20 cellular contexts compared by ENCODE assay signal in genomic region chr13:110428281-110428680, GRCh38.
"Had no signal": no experiment of that assay in that cellular context is flagged by ENCODE, and none has a peak within 500 bp of the region (broad histone marks: within the 10 kb centered on the region; RNA-seq: fewer than 3 reads in every experiment).

No MANE protein-coding gene starts in this region.

- DNase-seq: activated B cell treated with CpG ODN at 0.5 μM for 24 hours; activated CD4-positive, alpha-beta memory T cell treated with anti-CD3 and anti-CD28 coated beads, Interleukin-2, amount 10 ng/mL, durations not matched to agents 7 days and 5 days; activated CD4-positive, alpha-beta T cell treated with anti-CD3 and anti-CD28 coated beads, Interleukin-2, amount 10 ng/mL, durations not matched to agents 7 days and 5 days; activated gamma-delta T cell treated with Interleukin-2 at 50 U/mL for 16 hours; activated naive CD4-positive, alpha-beta T cell treated with anti-CD3 and anti-CD28 coated beads, Interleukin-2, amount 50 U/mL, for 16 hours; activated T-cell treated with anti-CD3 and anti-CD28 coated beads for 4 hours; activated T-cell treated with anti-CD3 and anti-CD28 coated beads, Interleukin-2, amount 50 U/mL, for 48 hours; Karpas-422; MM.1S; NCI-H1105 treated with DMSO at 0.1 percent for 48 hours; NCI-H1436 treated with DMSO at 0.1 percent for 48 hours; NCI-H187; NCI-H2081 treated with DMSO at 0.1 percent for 48 hours; NCI-H446; NCI-H524; SIG-M5; T-helper 2 cell; T1000 had no signal

- H3K4me3 Mint-ChIP-seq: activated B cell treated with CpG ODN at 0.5 μM for 24 hours; activated CD4-positive, alpha-beta memory T cell treated with anti-CD3 and anti-CD28 coated beads, Interleukin-2, amount 10 ng/mL, durations not matched to agents 7 days and 5 days; activated CD4-positive, alpha-beta T cell treated with anti-CD3 and anti-CD28 coated beads, Interleukin-2, amount 10 ng/mL, durations not matched to agents 7 days and 5 days; activated T-helper 17 cell treated with anti-CD3 and anti-CD28 coated beads, Interleukin-2, amount 50 U/mL, for 72 hours; brain had no signal

- H3K9me3 Mint-ChIP-seq: activated B cell treated with CpG ODN at 0.5 μM for 24 hours; activated CD4-positive, alpha-beta memory T cell treated with anti-CD3 and anti-CD28 coated beads, Interleukin-2, amount 10 ng/mL, durations not matched to agents 7 days and 5 days; activated CD4-positive, alpha-beta T cell treated with anti-CD3 and anti-CD28 coated beads, Interleukin-2, amount 10 ng/mL, durations not matched to agents 7 days and 5 days; activated T-helper 17 cell treated with anti-CD3 and anti-CD28 coated beads, Interleukin-2, amount 50 U/mL, for 72 hours had no signal

- H3K27ac Mint-ChIP-seq: activated B cell treated with CpG ODN at 0.5 μM for 24 hours; activated CD4-positive, alpha-beta memory T cell treated with anti-CD3 and anti-CD28 coated beads, Interleukin-2, amount 10 ng/mL, durations not matched to agents 7 days and 5 days; activated CD4-positive, alpha-beta T cell treated with anti-CD3 and anti-CD28 coated beads, Interleukin-2, amount 10 ng/mL, durations not matched to agents 7 days and 5 days; activated T-helper 17 cell treated with anti-CD3 and anti-CD28 coated beads, Interleukin-2, amount 50 U/mL, for 72 hours; brain had no signal

- H3K27me3 Mint-ChIP-seq: brain had no signal

- ATAC-seq: activated T-helper 17 cell treated with anti-CD3 and anti-CD28 coated beads, Interleukin-2, amount 50 U/mL, for 72 hours had no signal

- H3K4me1 Mint-ChIP-seq: activated B cell treated with CpG ODN at 0.5 μM for 24 hours; activated CD4-positive, alpha-beta memory T cell treated with anti-CD3 and anti-CD28 coated beads, Interleukin-2, amount 10 ng/mL, durations not matched to agents 7 days and 5 days; activated CD4-positive, alpha-beta T cell treated with anti-CD3 and anti-CD28 coated beads, Interleukin-2, amount 10 ng/mL, durations not matched to agents 7 days and 5 days; activated T-helper 17 cell treated with anti-CD3 and anti-CD28 coated beads, Interleukin-2, amount 50 U/mL, for 72 hours had no signal
